1 cellular context compared by ENCODE assay signal in the genomic region with DNA sequence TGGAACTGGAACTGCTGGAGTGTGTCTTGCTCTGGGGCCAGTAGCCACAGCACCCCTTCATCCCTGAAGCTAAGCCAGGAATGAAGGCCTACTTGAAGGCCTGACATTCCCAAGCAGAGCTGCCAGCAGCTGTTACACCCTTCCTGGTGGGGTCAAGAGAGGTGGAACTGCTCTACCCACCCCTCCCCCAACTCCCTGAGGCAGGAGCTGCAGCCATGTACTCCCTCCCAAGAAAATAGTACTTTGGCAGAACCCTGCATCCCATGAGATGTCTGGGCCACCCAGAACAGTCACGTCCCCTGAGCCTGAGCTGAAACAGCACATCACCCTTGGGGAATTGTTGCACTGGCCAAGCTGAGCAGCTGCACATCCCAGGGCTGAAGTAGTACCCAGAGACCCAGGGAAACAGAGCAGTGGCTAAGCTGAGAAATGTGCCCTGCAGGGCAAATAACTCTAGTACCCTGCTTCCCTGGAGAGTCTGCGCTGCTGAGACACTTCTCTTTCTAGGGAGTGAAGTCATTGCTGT.
TF ChIP-seq lines count a peak whose summit lies in the region.

No MANE protein-coding gene starts in this region.

TF ChIP-seq in GM23338, 12 proteins besides CTCF, POLR2A, EP300 and RAD21 (continued from another document):
- TF ChIP-seq, protein P1, sequence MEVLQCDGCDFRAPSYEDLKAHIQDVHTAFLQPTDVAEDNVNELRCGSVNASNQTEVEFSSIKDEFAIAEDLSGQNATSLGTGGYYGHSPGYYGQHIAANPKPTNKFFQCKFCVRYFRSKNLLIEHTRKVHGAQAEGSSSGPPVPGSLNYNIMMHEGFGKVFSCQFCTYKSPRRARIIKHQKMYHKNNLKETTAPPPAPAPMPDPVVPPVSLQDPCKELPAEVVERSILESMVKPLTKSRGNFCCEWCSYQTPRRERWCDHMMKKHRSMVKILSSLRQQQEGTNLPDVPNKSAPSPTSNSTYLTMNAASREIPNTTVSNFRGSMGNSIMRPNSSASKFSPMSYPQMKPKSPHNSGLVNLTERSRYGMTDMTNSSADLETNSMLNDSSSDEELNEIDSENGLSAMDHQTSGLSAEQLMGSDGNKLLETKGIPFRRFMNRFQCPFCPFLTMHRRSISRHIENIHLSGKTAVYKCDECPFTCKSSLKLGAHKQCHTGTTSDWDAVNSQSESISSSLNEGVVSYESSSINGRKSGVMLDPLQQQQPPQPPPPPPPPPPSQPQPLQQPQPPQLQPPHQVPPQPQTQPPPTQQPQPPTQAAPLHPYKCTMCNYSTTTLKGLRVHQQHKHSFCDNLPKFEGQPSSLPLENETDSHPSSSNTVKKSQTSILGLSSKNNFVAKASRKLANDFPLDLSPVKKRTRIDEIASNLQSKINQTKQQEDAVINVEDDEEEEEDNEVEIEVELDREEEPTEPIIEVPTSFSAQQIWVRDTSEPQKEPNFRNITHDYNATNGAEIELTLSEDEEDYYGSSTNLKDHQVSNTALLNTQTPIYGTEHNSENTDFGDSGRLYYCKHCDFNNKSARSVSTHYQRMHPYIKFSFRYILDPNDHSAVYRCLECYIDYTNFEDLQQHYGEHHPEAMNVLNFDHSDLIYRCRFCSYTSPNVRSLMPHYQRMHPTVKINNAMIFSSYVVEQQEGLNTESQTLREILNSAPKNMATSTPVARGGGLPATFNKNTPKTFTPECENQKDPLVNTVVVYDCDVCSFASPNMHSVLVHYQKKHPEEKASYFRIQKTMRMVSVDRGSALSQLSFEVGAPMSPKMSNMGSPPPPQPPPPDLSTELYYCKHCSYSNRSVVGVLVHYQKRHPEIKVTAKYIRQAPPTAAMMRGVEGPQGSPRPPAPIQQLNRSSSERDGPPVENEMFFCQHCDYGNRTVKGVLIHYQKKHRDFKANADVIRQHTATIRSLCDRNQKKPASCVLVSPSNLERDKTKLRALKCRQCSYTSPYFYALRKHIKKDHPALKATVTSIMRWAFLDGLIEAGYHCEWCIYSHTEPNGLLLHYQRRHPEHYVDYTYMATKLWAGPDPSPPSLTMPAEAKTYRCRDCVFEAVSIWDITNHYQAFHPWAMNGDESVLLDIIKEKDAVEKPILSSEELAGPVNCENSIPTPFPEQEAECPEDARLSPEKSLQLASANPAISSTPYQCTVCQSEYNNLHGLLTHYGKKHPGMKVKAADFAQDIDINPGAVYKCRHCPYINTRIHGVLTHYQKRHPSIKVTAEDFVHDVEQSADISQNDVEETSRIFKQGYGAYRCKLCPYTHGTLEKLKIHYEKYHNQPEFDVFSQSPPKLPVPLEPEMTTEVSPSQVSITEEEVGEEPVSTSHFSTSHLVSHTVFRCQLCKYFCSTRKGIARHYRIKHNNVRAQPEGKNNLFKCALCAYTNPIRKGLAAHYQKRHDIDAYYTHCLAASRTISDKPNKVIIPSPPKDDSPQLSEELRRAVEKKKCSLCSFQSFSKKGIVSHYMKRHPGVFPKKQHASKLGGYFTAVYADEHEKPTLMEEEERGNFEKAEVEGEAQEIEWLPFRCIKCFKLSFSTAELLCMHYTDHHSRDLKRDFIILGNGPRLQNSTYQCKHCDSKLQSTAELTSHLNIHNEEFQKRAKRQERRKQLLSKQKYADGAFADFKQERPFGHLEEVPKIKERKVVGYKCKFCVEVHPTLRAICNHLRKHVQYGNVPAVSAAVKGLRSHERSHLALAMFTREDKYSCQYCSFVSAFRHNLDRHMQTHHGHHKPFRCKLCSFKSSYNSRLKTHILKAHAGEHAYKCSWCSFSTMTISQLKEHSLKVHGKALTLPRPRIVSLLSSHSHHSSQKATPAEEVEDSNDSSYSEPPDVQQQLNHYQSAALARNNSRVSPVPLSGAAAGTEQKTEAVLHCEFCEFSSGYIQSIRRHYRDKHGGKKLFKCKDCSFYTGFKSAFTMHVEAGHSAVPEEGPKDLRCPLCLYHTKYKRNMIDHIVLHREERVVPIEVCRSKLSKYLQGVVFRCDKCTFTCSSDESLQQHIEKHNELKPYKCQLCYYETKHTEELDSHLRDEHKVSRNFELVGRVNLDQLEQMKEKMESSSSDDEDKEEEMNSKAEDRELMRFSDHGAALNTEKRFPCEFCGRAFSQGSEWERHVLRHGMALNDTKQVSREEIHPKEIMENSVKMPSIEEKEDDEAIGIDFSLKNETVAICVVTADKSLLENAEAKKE (CRISPR knock-in tag; IDR thresholded peaks at IDR 0.05): no peak
- TF ChIP-seq NANOG (IDR thresholded peaks at IDR 0.05; ENCODE audit: borderline replicate concordance): no peak
- no peak for TF ChIP-seq JUNB (IDR thresholded peaks at IDR 0.05; ENCODE audit: unreplicated experiment)
- TF ChIP-seq EZH2 (IDR thresholded peaks at IDR 0.05; ENCODE audit: low read depth, unreplicated experiment): no peak
- TF ChIP-seq POLR2AphosphoS5 (IDR thresholded peaks at IDR 0.05; ENCODE audit: low read depth): no peak
- no peak for TF ChIP-seq ZNF331 (CRISPR knock-in tag; IDR thresholded peaks at IDR 0.05; ENCODE audit: low read depth)
- no peak for TF ChIP-seq STAT1 (IDR thresholded peaks at IDR 0.05; ENCODE audit: unreplicated experiment)
- no peak for TF ChIP-seq ZNF114 (CRISPR knock-in tag; IDR thresholded peaks at IDR 0.05)
- TF ChIP-seq CREB1 (CRISPR knock-in tag; IDR thresholded peaks at IDR 0.05; ENCODE audit: low read depth): no peak
